17 cellular contexts compared by ENCODE assay signal in the genomic region with DNA sequence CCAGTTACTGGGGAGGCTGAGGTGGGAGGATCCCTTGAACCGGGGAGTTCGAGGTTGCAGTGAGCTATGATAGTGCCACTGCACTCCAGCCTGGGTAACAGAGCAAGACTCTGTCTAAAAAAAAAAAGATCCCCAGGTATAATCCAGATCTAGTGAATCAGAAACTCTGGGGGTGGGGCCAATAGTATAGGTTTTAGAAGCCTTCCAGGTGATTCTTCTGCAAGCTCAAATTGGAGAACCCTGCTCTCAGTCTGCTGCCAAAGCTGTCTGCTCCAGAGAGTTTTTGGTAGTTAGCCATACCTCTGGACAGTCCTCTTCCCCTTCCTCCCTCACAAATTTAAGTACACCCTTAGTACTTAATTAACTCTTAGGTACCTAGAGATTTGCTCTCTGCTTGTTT.
"Had no signal": no experiment of that assay in that cellular context is flagged by ENCODE, and none has a peak within 500 bp of the region (broad histone marks: within the 10 kb centered on the region; RNA-seq: fewer than 3 reads in every experiment).

No MANE protein-coding gene starts in this region.

- H3K27ac ChIP-seq: neutrophil, pancreas, skin epidermis, spleen, thoracic aorta, vagina had no signal

- ATAC-seq: effector memory CD8-positive, alpha-beta T cell; left colon; natural killer cell; pancreas; right cardiac atrium; stimulated activated naive B cell treated with anti-CD40 and anti-IgM and Interleukin-4, amounts not matched to agents 10 μg/mL and 1 μg/mL and 100 μg/mL, for 72 hours had no signal

- H3K4me3 ChIP-seq: lung, pancreas, skin epidermis, spleen, thoracic aorta, vagina had no signal

- DNase-seq: cortex of kidney; effector memory CD8-positive, alpha-beta T cell; immature natural killer cell; islet precursor cell; kidney glomerular epithelial cell; left colon; natural killer cell; pancreas; right cardiac atrium; spleen; stimulated activated naive B cell treated with anti-CD40 and anti-IgM and Interleukin-4, amounts not matched to agents 10 μg/mL and 1 μg/mL and 100 μg/mL, for 72 hours; trophoblast cell had no signal

- H3K27me3 ChIP-seq: pancreas, vagina had no signal

- H3K36me3 ChIP-seq: pancreas, spleen, thoracic aorta, vagina had no signal

- H3K9me3 ChIP-seq: neutrophil, pancreas, spleen, thoracic aorta, vagina had no signal
